In the genomic region with DNA sequence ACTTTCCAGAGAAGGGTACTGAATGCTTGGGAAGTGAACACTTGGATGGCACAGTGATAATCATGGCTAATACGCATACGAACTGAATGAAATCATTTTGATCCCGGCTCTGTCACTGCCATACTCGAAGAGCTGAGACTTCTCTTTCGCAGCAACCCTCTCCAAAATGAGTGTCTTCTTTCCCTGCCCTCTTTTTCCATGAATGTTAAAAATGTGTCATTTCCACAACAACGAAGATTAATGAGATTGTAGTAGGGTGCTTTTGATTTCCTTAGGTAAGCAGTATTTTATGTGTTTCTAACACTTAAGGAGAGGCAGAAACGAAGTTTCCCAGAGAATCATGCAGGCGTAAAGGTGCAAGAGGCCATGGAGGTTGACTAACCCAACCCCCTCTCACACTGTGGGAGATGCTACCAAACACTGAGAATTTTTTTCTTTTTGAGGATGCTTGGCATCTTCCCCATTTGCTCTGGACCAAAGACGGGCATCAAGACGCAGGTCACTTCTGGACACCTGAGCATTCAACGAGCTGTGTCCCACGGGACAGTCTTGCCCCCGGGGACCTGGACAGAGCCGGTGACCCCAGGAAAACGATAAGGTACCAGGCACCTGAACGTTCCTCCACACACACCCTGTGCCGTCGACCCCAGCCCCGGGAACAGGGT, we compare ENCODE assay signal across 9 cellular contexts. TPM values are rescaled to one million over a fixed set of nuclear protein-coding genes. Genes with fewer than 3 reads are reported as not detected.
DNase-seq lines count a peak whose midpoint lies in the region; ATAC-seq, FAIRE-seq and TF ChIP-seq lines count a peak whose summit lies in the region.
"Had no signal": no experiment of that assay in that cellular context is flagged by ENCODE, and none has a peak within 500 bp of the region (broad histone marks: within the 10 kb centered on the region; RNA-seq: fewer than 3 reads in every experiment).

No MANE protein-coding gene starts in this region.

- peak overlapping the region; percentile 93 for H3K4me3 Mint-ChIP-seq in CD8-positive, alpha-beta T cell

- peak overlapping the region; percentile 90 for H3K4me2 ChIP-seq in fibroblast of lung (ENCODE audit: extremely low read depth, insufficient read depth, low read length)

- no peaks in the 10 kb centered on the region for H3K9me3 Mint-ChIP-seq in CD8-positive, alpha-beta T cell

- peak overlapping the region; percentile 63 for H3K9ac ChIP-seq in fibroblast of lung (ENCODE audit: insufficient read depth, low read length)

- TF ChIP-seq CTCF in CD8-positive, alpha-beta T cell (IDR thresholded peaks at IDR 0.05) = no peak
- no peak for TF ChIP-seq CTCF in fibroblast of lung (conservative IDR thresholded peaks at IDR 0.05 in 1 of 2, IDR thresholded peaks at IDR 0.05 in 1 of 2; ENCODE audit: low read depth in 1 of 2, low read length in 2 of 2)
- no peak for TF ChIP-seq CTCF in pancreas (IDR thresholded peaks at IDR 0.05)

- H3K4me1 Mint-ChIP-seq in CD8-positive, alpha-beta T cell (ENCODE audit: low read depth) = peaks cover 20% of the 10 kb centered on the region

- peak; percentile 14 for ATAC-seq in CD8-positive, alpha-beta T cell
- peak; percentile 2; the same call in 2 of the 3 replicates for ATAC-seq in SK-N-SH treated with all-trans-retinoic acid at 6 μM for 48 hours
- no peak for ATAC-seq in pancreas

- H3K9me3 ChIP-seq in CD8-positive, alpha-beta T cell (ENCODE audit: low read length) = no peaks in the 10 kb centered on the region
- H3K9me3 ChIP-seq in fibroblast of lung (ENCODE audit: control insufficient read depth, insufficient read depth, low read depth, low read length) (no peaks in the 10 kb centered on the region), pancreas (no peaks in the 10 kb centered on the region)

- H3K4me3 ChIP-seq in CD8-positive, alpha-beta T cell (ENCODE audit: low read depth, low read length) = peak overlapping the region; percentile 68
- peak overlapping the region; percentile 82 for H3K4me3 ChIP-seq in H7 (ENCODE audit: insufficient read depth, low read depth, low read length)
- H3K4me3 ChIP-seq in fibroblast of lung (replicated peaks in 1 of 4; ENCODE audit: control extremely low read depth in 1 of 4, insufficient read depth in 1 of 4, low read depth in 3 of 4, low read length in 4 of 4) = peak overlapping the region; percentile 62 to 83 (median 72)
- peak overlapping the region; percentile 67 to 88 (median 79) for H3K4me3 ChIP-seq in pancreas

- H3K27ac Mint-ChIP-seq in CD8-positive, alpha-beta T cell = peak overlapping the region; percentile 66

- no peaks in the 10 kb centered on the region for H3K27me3 ChIP-seq in CD8-positive, alpha-beta T cell (ENCODE audit: insufficient read depth, low read length)
- H3K27me3 ChIP-seq in H7 (ENCODE audit: control insufficient read depth, insufficient read depth, low read length) (peaks cover 2% of the 10 kb centered on the region; the same call in 1 of the 2 replicates), fibroblast of lung (ENCODE audit: control insufficient read depth, insufficient read depth, low read length) (no peaks in the 10 kb centered on the region), pancreas (no peaks in the 10 kb centered on the region)

- no peak for FAIRE-seq in pancreas (lab: Jason Lieb, UNC)

- CTCF ChIA-PET in CD8-positive, alpha-beta T cell (lab: Charles Lee) = no interaction called here

- no peaks in the 10 kb centered on the region for H3K36me3 ChIP-seq in CD8-positive, alpha-beta T cell (ENCODE audit: insufficient read depth, low read length)
- H3K36me3 ChIP-seq in H7 (replicated peaks; ENCODE audit: control insufficient read depth, insufficient read depth, low read length) (no peaks in the 10 kb centered on the region), fibroblast of lung (ENCODE audit: control insufficient read depth, insufficient read depth, low read length) (no peaks in the 10 kb centered on the region), pancreas (peaks cover 0 to 1% (median 0%) of the 10 kb centered on the region in 3 donors)

- POLR2A ChIA-PET in CD8-positive, alpha-beta T cell (lab: Charles Lee) = no interaction called here

- no peaks in the 10 kb centered on the region for H4K20me1 ChIP-seq in fibroblast of lung (ENCODE audit: control insufficient read depth, extremely low read depth, insufficient read depth, low read length)

- H3K27ac ChIP-seq in CD8-positive, alpha-beta T cell (ENCODE audit: low read depth, low read length) = no peak overlapping the region
- no peak overlapping the region for H3K27ac ChIP-seq in fibroblast of lung (ENCODE audit: insufficient read depth, low read length)
- peak overlapping the region in 2 of 4 donors; percentile 70 to 76 for H3K27ac ChIP-seq in pancreas

- intact Hi-C loops in CD8-positive, alpha-beta T cell (cut with DNase I, micrococcal nuclease) = loop anchor here (1.0 to 5.0 kb wide), 5 partner anchors 225 to 1165 kb away; a partner anchor contains a TSS
- intact Hi-C loops in pancreas (cut with DNase I) = no loop called here

- H3K79me2 ChIP-seq in fibroblast of lung (ENCODE audit: control insufficient read depth, insufficient read depth, low read length) = no peaks in the 10 kb centered on the region

- no peaks in the 10 kb centered on the region for H3K4me1 ChIP-seq in CD8-positive, alpha-beta T cell (ENCODE audit: insufficient read depth, low read length)
- H3K4me1 ChIP-seq in fibroblast of lung (ENCODE audit: control insufficient read depth, extremely low read depth, insufficient read depth, low read length) (peaks cover 4% of the 10 kb centered on the region), pancreas (peaks cover 0 to 4% (median 0%) of the 10 kb centered on the region in 3 donors)

- peak in 1 of 7 experiments; percentile 0 for DNase-seq in CD8-positive, alpha-beta T cell
- peak; percentile 51 for DNase-seq in H7
- DNase-seq in fibroblast of lung (ENCODE audit: low read depth in 2 of 2) = peak; percentile 7 to 9
- DNase-seq in pancreas = no peak
- DNase-seq in GDM1 (lab: John Stamatoyannopoulos, UW) = no peak
- DNase-seq in activated CD4-positive, alpha-beta T cell treated with anti-CD3 and anti-CD28 coated beads for 48 hours = no peak
- no peak for DNase-seq in NCI-H2196 treated with DMSO at 0.1 percent for 48 hours (lab: John Stamatoyannopoulos, UW; ENCODE audit: unreplicated experiment)

- H3K27me3 Mint-ChIP-seq in CD8-positive, alpha-beta T cell (ENCODE audit: low read depth) = peaks cover 2% of the 10 kb centered on the region

- H2AFZ ChIP-seq in fibroblast of lung (ENCODE audit: low read length) = peak overlapping the region; percentile 81

- 5 to 9% methylated on average over 19 of the region's 19 CpGs for WGBS in pancreas, 2 donors

- peaks cover 14% of the 10 kb centered on the region for H3K36me3 Mint-ChIP-seq in CD8-positive, alpha-beta T cell

TF ChIP-seq in SK-N-SH treated with all-trans-retinoic acid at 6 μM for 48 hours, 23 proteins besides CTCF, POLR2A, EP300 and RAD21:
- TF ChIP-seq, protein P1, sequence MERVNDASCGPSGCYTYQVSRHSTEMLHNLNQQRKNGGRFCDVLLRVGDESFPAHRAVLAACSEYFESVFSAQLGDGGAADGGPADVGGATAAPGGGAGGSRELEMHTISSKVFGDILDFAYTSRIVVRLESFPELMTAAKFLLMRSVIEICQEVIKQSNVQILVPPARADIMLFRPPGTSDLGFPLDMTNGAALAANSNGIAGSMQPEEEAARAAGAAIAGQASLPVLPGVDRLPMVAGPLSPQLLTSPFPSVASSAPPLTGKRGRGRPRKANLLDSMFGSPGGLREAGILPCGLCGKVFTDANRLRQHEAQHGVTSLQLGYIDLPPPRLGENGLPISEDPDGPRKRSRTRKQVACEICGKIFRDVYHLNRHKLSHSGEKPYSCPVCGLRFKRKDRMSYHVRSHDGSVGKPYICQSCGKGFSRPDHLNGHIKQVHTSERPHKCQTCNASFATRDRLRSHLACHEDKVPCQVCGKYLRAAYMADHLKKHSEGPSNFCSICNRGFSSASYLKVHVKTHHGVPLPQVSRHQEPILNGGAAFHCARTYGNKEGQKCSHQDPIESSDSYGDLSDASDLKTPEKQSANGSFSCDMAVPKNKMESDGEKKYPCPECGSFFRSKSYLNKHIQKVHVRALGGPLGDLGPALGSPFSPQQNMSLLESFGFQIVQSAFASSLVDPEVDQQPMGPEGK (CRISPR knock-in tag; IDR thresholded peaks at IDR 0.05; ENCODE audit: borderline replicate concordance) = no peak
- no peak for TF ChIP-seq BACH2 (CRISPR knock-in tag; IDR thresholded peaks at IDR 0.05; ENCODE audit: borderline replicate concordance)
- TF ChIP-seq, protein P2, sequence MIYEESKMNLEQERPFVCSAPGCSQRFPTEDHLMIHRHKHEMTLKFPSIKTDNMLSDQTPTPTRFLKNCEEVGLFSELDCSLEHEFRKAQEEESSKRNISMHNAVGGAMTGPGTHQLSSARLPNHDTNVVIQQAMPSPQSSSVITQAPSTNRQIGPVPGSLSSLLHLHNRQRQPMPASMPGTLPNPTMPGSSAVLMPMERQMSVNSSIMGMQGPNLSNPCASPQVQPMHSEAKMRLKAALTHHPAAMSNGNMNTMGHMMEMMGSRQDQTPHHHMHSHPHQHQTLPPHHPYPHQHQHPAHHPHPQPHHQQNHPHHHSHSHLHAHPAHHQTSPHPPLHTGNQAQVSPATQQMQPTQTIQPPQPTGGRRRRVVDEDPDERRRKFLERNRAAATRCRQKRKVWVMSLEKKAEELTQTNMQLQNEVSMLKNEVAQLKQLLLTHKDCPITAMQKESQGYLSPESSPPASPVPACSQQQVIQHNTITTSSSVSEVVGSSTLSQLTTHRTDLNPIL (CRISPR knock-in tag; IDR thresholded peaks at IDR 0.05; ENCODE audit: low read depth) = no peak

RNA-seq across cellular contexts. Expression of a gene that starts 0.8 kb away (rescaled TPM):
- 1 to 10 TPM; 2.7 to 3.0 TPM for total RNA-seq in CD8-positive, alpha-beta T cell
- total RNA-seq in H7 (2014; rRNA removed; shearing (Covaris generic)) = 45.7 and 64.3 TPM in 2 replicates
- total RNA-seq in fibroblast of lung = 34.7 and 52.4 TPM in 2 replicates
- 34.3 and 47.8 TPM in 2 replicates for polyA plus RNA-seq in fibroblast of lung
- polyA plus RNA-seq in fibroblast of lung (2012) = 23.2 and 27.7 TPM in 2 replicates
- 17.6 and 22.4 TPM in 2 replicates for polyA minus RNA-seq in fibroblast of lung (ENCODE audit: low replicate concordance)
- 10 to 100 TPM in 3 of 6 donors, 1 to 10 TPM in 3; 5.9 to 13.5 (median 9.4) TPM for total RNA-seq in pancreas
- polyA plus RNA-seq in pancreas = 1 to 10 TPM; 3.8 to 7.7 TPM

RNA-seq across cellular contexts. Expression of a gene that starts 18.6 kb away (rescaled TPM):
- total RNA-seq in CD8-positive, alpha-beta T cell = not detected
- total RNA-seq in H7 (2014; rRNA removed; shearing (Covaris generic)) = not detected in 2 replicates
- total RNA-seq in fibroblast of lung (not detected in 2 replicates), pancreas (not detected)
- polyA plus RNA-seq in fibroblast of lung (not detected in 2 replicates), pancreas (not detected)
- not detected in 2 replicates for polyA plus RNA-seq in fibroblast of lung (2012)
- polyA minus RNA-seq in fibroblast of lung (ENCODE audit: low replicate concordance) = not detected in 2 replicates
- total RNA-seq: T-helper 1 cell treated with Interleukin-12 subunit alpha and Interleukin-12 subunit beta and Interleukin-4 antibody, amounts not matched to agents 30 ng/mL and 1 ng/mL, for 36 hours had no signal

Comparison
In these comparisons a context has a peak if more than half of its experiments do, and no peak if none do; other contexts are left out.
1. ATAC-seq: peak in CD8-positive, alpha-beta T cell (single experiment) and SK-N-SH treated with all-trans-retinoic acid at 6 μM for 48 hours (single experiment); none in pancreas (0 of 4).
2. DNase-seq: peak in H7 (single experiment) and fibroblast of lung (2 of 2); none in pancreas (0 of 6), GDM1 (single experiment), activated CD4-positive, alpha-beta T cell treated with anti-CD3 and anti-CD28 coated beads for 48 hours (single experiment) and NCI-H2196 treated with DMSO at 0.1 percent for 48 hours (single experiment).
3. intact Hi-C loops: an anchor here in CD8-positive, alpha-beta T cell (1.0 to 5.0 kb wide); none called in pancreas.
4. Peak in every context shown above with its lines, with median percentiles within 50 percentile points of each other: H3K4me3 ChIP-seq.